In the genomic region with DNA sequence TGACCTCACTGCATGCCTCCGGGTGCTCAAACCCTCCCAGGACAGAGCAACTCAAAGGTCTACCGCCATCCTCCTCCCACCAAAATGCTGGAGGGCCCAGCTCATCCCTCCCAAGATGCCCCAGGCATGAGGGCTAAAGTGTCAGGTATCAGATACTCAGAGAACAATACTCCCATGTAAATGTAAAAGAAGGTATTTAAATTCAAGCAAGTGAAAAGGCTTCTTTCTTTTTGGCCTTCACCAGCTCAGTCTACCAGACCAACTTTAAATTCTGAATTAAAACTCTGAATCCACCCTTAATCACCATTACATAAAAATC, we compare ENCODE assay signal across 12 cellular contexts. TPM values are rescaled to one million over a fixed set of nuclear protein-coding genes. Genes with fewer than 3 reads are reported as not detected.
A peak's percentile ranks its signal among the peaks of the same experiment; 100 is the strongest.
DNase-seq lines count a peak whose midpoint lies in the region; ATAC-seq and TF ChIP-seq lines count a peak whose summit lies in the region.
"Had no signal": no experiment of that assay in that cellular context is flagged by ENCODE, and none has a peak within 500 bp of the region (broad histone marks: within the 10 kb centered on the region; RNA-seq: fewer than 3 reads in every experiment).

No MANE protein-coding gene starts in this region.

- peaks cover 13% of the 10 kb centered on the region for H3K36me3 Mint-ChIP-seq in natural killer cell treated with Interleukin-12 subunit alpha and Interleukin-12 subunit beta and Interleukin-15 and Interleukin-18, amount 100 ng/mL, for 72 hours
- H3K36me3 Mint-ChIP-seq in natural killer cell (no peaks in the 10 kb centered on the region), T-cell (peaks cover 27% of the 10 kb centered on the region)

- H3K27me3 Mint-ChIP-seq in natural killer cell treated with Interleukin-12 subunit alpha and Interleukin-12 subunit beta and Interleukin-15 and Interleukin-18, amount 100 ng/mL, for 72 hours: no peaks in the 10 kb centered on the region
- no peaks in the 10 kb centered on the region for H3K27me3 Mint-ChIP-seq in natural killer cell (ENCODE audit: low read depth in 2 of 2)
- no peaks in the 10 kb centered on the region for H3K27me3 Mint-ChIP-seq in T-cell

- H3K4me1 ChIP-seq in iPS DF 6.9 (ENCODE audit: control insufficient read depth, insufficient read depth, low read length) (peaks cover 13% of the 10 kb centered on the region; the same call in 1 of the 2 replicates), transverse colon (peaks cover 17 to 67% (median 40%) of the 10 kb centered on the region in 4 donors)

- H3K27me3 ChIP-seq in iPS DF 6.9 (ENCODE audit: control insufficient read depth, insufficient read depth, low read length) (no peaks in the 10 kb centered on the region), transverse colon (no peaks in the 10 kb centered on the region)

- no peak for TF ChIP-seq EP300 in transverse colon (IDR thresholded peaks at IDR 0.05; ENCODE audit: low read depth)

- TF ChIP-seq CTCF in natural killer cell (IDR thresholded peaks at IDR 0.05) (no peak), transverse colon (IDR thresholded peaks at IDR 0.05) (no peak)

- POLR2A ChIA-PET in T-cell (lab: Charles Lee): interaction anchor here in 1 of 2 donors (0.6 kb wide), 1 partner anchor 188 kb away, joined by 7 read pairs; no protein-coding TSS in a partner anchor

- H3K9me3 ChIP-seq in iPS DF 6.9 (ENCODE audit: control insufficient read depth, insufficient read depth, low read length) (no peaks in the 10 kb centered on the region), transverse colon (no peaks in the 10 kb centered on the region)

- H3K4me3 ChIP-seq in iPS DF 6.9 (ENCODE audit: low read length) (no peak overlapping the region; the same call in 1 of the 2 replicates), transverse colon (no peak overlapping the region)
- H3K4me3 ChIP-seq: lung had no signal

- peaks cover 43 to 57% of the 10 kb centered on the region in 2 donors for H3K4me1 Mint-ChIP-seq in natural killer cell treated with Interleukin-12 subunit alpha and Interleukin-12 subunit beta and Interleukin-15 and Interleukin-18, amount 100 ng/mL, for 72 hours (ENCODE audit: low read depth in 2 of 2)
- peaks cover 69 to 73% of the 10 kb centered on the region in 2 donors for H3K4me1 Mint-ChIP-seq in natural killer cell
- H3K4me1 Mint-ChIP-seq in T-cell: peaks cover 65 to 74% (median 69%) of the 10 kb centered on the region in 3 donors

- in situ Hi-C loops in transverse colon (cut with MboI; ENCODE audit: low pct_ligation_motif_present in 1 of 4, low pct_unique_long_range_greater_than_20kb in 1 of 4, low sequenced_read_pairs in 3 of 4): loop anchor here in 3 of 4 donors (25.0 kb wide), 2 partner anchors 207 to 432 kb away; no protein-coding TSS in a partner anchor

- H3K27ac ChIP-seq in iPS DF 6.9 (ENCODE audit: low read length): peak overlapping the region; percentile 39
- peak overlapping the region in 3 of 4 donors; percentile 15 to 85 (median 39) for H3K27ac ChIP-seq in transverse colon

- ATAC-seq in natural killer cell treated with Interleukin-12 subunit alpha and Interleukin-12 subunit beta and Interleukin-15 and Interleukin-18, amount 100 ng/mL, for 72 hours: no peak
- ATAC-seq in natural killer cell (no peak), T-cell (replicated peaks in 1 of 4) (no peak), HG03097 (IDR thresholded peaks at IDR 0.05; ENCODE audit: low FRiP score, unreplicated experiment) (no peak), GM18502 (IDR thresholded peaks at IDR 0.05; ENCODE audit: poor library complexity, unreplicated experiment) (no peak)

- CTCF ChIA-PET in T-cell (lab: Charles Lee): interaction anchor here in 1 of 2 donors (1.1 kb wide), 1 partner anchor 72 kb away, joined by 3 read pairs; no protein-coding TSS in a partner anchor

- intact Hi-C loops in natural killer cell (cut with micrococcal nuclease): loop anchor here (5.0 to 10.0 kb wide), 3 partner anchors 220 to 532 kb away; partner anchors contain the start of gene ACBD3
- intact Hi-C loops in transverse colon (cut with DNase I; ENCODE audit: low total_unique reads): no loop called here

- no CpG with 5 or more reads among the region's 2 CpGs for WGBS in iPS DF 6.9 (ENCODE audit: insufficient coverage, insufficient read length)
- WGBS in transverse colon (ENCODE audit: low coverage in 1 of 2), 2 donors: 72% methylated on average over 2 of the region's 2 CpGs; no CpG with 5 or more reads in 1 of the 2 donors

- H3K36me3 ChIP-seq in iPS DF 6.9 (ENCODE audit: control insufficient read depth, insufficient read depth, low read length) (peaks cover 10% of the 10 kb centered on the region; the same call in 1 of the 2 replicates), transverse colon (peaks cover 0 to 9% (median 4%) of the 10 kb centered on the region in 4 donors)

- TF ChIP-seq POLR2A in transverse colon (IDR thresholded peaks at IDR 0.05): no peak

- peak overlapping the region; percentile 93 for H3K4me3 Mint-ChIP-seq in natural killer cell treated with Interleukin-12 subunit alpha and Interleukin-12 subunit beta and Interleukin-15 and Interleukin-18, amount 100 ng/mL, for 72 hours
- H3K4me3 Mint-ChIP-seq in natural killer cell: no peak overlapping the region
- peak overlapping the region; percentile 72 to 89 (median 87) for H3K4me3 Mint-ChIP-seq in T-cell

- no peak for DNase-seq in natural killer cell treated with Interleukin-12 subunit alpha and Interleukin-12 subunit beta and Interleukin-15 and Interleukin-18, amount 100 ng/mL, for 72 hours (ENCODE audit: low spot score)
- DNase-seq in natural killer cell (no peak), T-cell (peak in 1 of 34 experiments; percentile 11), iPS DF 6.9 (ENCODE audit: low read depth, low spot score) (no peak), transverse colon (no peak), putamen (ENCODE audit: low spot score) (no peak)
- DNase-seq: cerebellar nuclear complex, foreskin fibroblast, NCI-H2107 had no signal

- H3K9me3 Mint-ChIP-seq in natural killer cell treated with Interleukin-12 subunit alpha and Interleukin-12 subunit beta and Interleukin-15 and Interleukin-18, amount 100 ng/mL, for 72 hours: no peaks in the 10 kb centered on the region
- no peaks in the 10 kb centered on the region for H3K9me3 Mint-ChIP-seq in natural killer cell
- H3K9me3 Mint-ChIP-seq in T-cell: no peaks in the 10 kb centered on the region

- H3K27ac Mint-ChIP-seq in natural killer cell treated with Interleukin-12 subunit alpha and Interleukin-12 subunit beta and Interleukin-15 and Interleukin-18, amount 100 ng/mL, for 72 hours: peak overlapping the region in 1 of 2 donors; percentile 76
- peak overlapping the region in 1 of 2 donors; percentile 16 for H3K27ac Mint-ChIP-seq in natural killer cell
- H3K27ac Mint-ChIP-seq in T-cell: peak overlapping the region in 1 of 2 donors; percentile 31

RNA-seq across cellular contexts. Expression of gene PARP1, which starts 3.0 kb away (rescaled TPM):
- total RNA-seq in natural killer cell treated with Interleukin-12 subunit alpha and Interleukin-12 subunit beta and Interleukin-15 and Interleukin-18, amount 100 ng/mL, for 72 hours: 100 to 1,000 TPM; 138 to 246 TPM
- total RNA-seq in natural killer cell (10 to 100 TPM; 62.0 to 81.5 (median 77.0) TPM), T-cell (100 to 1,000 TPM in 3 of 5 donors, 10 to 100 TPM in 2; 79.1 to 133 (median 105) TPM), transverse colon (10 to 100 TPM; 23.2 to 74.4 (median 38.0) TPM)
